In the genomic region with DNA sequence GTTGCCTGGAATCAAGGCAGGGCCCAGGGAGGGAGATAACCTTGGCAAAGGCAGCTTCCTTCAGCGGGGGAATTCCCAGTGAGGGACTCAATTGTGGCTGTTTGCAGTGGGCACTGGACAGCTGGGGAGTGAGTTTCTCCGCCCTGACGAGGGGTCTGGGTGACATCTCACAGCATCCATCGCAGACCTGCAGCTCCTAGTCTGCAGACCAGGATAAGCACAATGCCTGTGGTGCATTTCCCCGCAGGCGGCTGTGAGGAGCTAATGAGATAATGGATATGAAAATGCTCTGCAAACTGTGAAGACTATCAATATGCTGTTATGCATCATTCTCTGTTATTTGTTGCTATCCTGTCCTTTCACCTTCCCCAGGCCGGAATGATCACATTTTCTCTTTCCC, we compare ENCODE assay signal across 13 cellular contexts. TPM values are rescaled to one million over a fixed set of nuclear protein-coding genes. Genes with fewer than 3 reads are reported as not detected.
A peak's percentile ranks its signal among the peaks of the same experiment; 100 is the strongest.
DNase-seq lines count a peak whose midpoint lies in the region; ATAC-seq and TF ChIP-seq lines count a peak whose summit lies in the region.
"Had no signal": no experiment of that assay in that cellular context is flagged by ENCODE, and none has a peak within 500 bp of the region (broad histone marks: within the 10 kb centered on the region; RNA-seq: fewer than 3 reads in every experiment).

No MANE protein-coding gene starts in this region.

- H3K4me1 ChIP-seq in adipocyte (ENCODE audit: control insufficient read depth, insufficient read depth, low read length) (peaks cover 27% of the 10 kb centered on the region), lung (ENCODE audit: control insufficient read depth in 2 of 2, insufficient read depth in 2 of 2, low read length in 2 of 2) (peaks cover 0 to 11% of the 10 kb centered on the region in 2 donors)

- H3K27ac Mint-ChIP-seq in activated T-cell treated with anti-CD3 and anti-CD28 coated beads, Interleukin-2, amount 50 U/mL, for 72 hours: no peak overlapping the region
- H3K27ac Mint-ChIP-seq in type B pancreatic cell: peak overlapping the region; percentile 87
- no peak overlapping the region for H3K27ac Mint-ChIP-seq in effector memory CD8-positive, alpha-beta T cell
- H3K27ac Mint-ChIP-seq: activated CD4-positive, alpha-beta T cell treated with anti-CD3 and anti-CD28 coated beads, Interleukin-2, amount 10 ng/mL, durations not matched to agents 7 days and 5 days; activated naive CD4-positive, alpha-beta T cell treated with anti-CD3 and anti-CD28 coated beads for 36 hours had no signal

- no peak for DNase-seq in activated T-cell treated with anti-CD3 and anti-CD28 coated beads, Interleukin-2, amount 50 U/mL, for 72 hours
- DNase-seq in activated T-cell treated with anti-CD3 and anti-CD28 coated beads, Interleukin-2, amount 50 U/mL, for 48 hours: no peak
- no peak for DNase-seq in adipocyte (ENCODE audit: low read depth)
- DNase-seq in lung (ENCODE audit: low spot score): no peak
- no peak for DNase-seq in type B pancreatic cell (ENCODE audit: extremely low spot score, unreplicated experiment)
- no peak for DNase-seq in effector memory CD8-positive, alpha-beta T cell
- DNase-seq in NCI-H510A (lab: John Stamatoyannopoulos, UW): no peak
- DNase-seq in T-helper 9 cell: no peak
- DNase-seq: activated CD4-positive, alpha-beta T cell treated with anti-CD3 and anti-CD28 coated beads, Interleukin-2, amount 10 ng/mL, durations not matched to agents 7 days and 5 days; activated naive CD4-positive, alpha-beta T cell treated with anti-CD3 and anti-CD28 coated beads for 36 hours; cortex of kidney; DMS 273 treated with DMSO at 0.1 percent for 48 hours had no signal

- peaks cover 1 to 2% of the 10 kb centered on the region in 2 donors for H3K36me3 Mint-ChIP-seq in activated T-cell treated with anti-CD3 and anti-CD28 coated beads, Interleukin-2, amount 50 U/mL, for 72 hours (ENCODE audit: insufficient read depth in 2 of 2)
- H3K36me3 Mint-ChIP-seq in type B pancreatic cell: peaks cover 18% of the 10 kb centered on the region
- H3K36me3 Mint-ChIP-seq in effector memory CD8-positive, alpha-beta T cell (ENCODE audit: insufficient read depth): no peaks in the 10 kb centered on the region

- H3K4me3 ChIP-seq in adipocyte (ENCODE audit: low read length) (no peak overlapping the region), lung (no peak overlapping the region)

- peak overlapping the region; percentile 30 to 42 for H3K27ac ChIP-seq in lung (ENCODE audit: low read depth in 1 of 2, low read length in 1 of 2)
- H3K27ac ChIP-seq: KMS-11 had no signal

- peaks cover 46% of the 10 kb centered on the region for H3K4me1 Mint-ChIP-seq in activated T-cell treated with anti-CD3 and anti-CD28 coated beads, Interleukin-2, amount 50 U/mL, for 72 hours (ENCODE audit: low read depth)
- peaks cover 52% of the 10 kb centered on the region for H3K4me1 Mint-ChIP-seq in type B pancreatic cell (ENCODE audit: unreplicated experiment)
- no peaks in the 10 kb centered on the region for H3K4me1 Mint-ChIP-seq in effector memory CD8-positive, alpha-beta T cell (ENCODE audit: low read depth in 2 of 2)

- TF ChIP-seq CTCF in lung (IDR thresholded peaks at IDR 0.05; ENCODE audit: control extremely low read depth, extremely low read depth) (no peak), type B pancreatic cell (conservative IDR thresholded peaks at IDR 0.05) (no peak)

- H3K9me3 Mint-ChIP-seq in activated T-cell treated with anti-CD3 and anti-CD28 coated beads, Interleukin-2, amount 50 U/mL, for 72 hours: peaks cover 0 to 2% of the 10 kb centered on the region in 2 donors
- peaks cover 16% of the 10 kb centered on the region for H3K9me3 Mint-ChIP-seq in type B pancreatic cell
- H3K9me3 Mint-ChIP-seq in effector memory CD8-positive, alpha-beta T cell: no peaks in the 10 kb centered on the region

- H3K27me3 ChIP-seq in adipocyte (replicated peaks; ENCODE audit: control insufficient read depth, insufficient read depth, low read length) (no peaks in the 10 kb centered on the region), lung (ENCODE audit: control insufficient read depth, insufficient read depth) (no peaks in the 10 kb centered on the region)

- H3K27me3 Mint-ChIP-seq in activated T-cell treated with anti-CD3 and anti-CD28 coated beads, Interleukin-2, amount 50 U/mL, for 72 hours (ENCODE audit: low read depth): peaks cover 65% of the 10 kb centered on the region
- H3K27me3 Mint-ChIP-seq in type B pancreatic cell: no peaks in the 10 kb centered on the region
- peaks cover 65 to 82% of the 10 kb centered on the region in 2 donors for H3K27me3 Mint-ChIP-seq in effector memory CD8-positive, alpha-beta T cell

- 90 to 94% methylated on average over 7 of the region's 7 CpGs for WGBS in lung, 2 donors

- no peaks in the 10 kb centered on the region for H3K36me3 ChIP-seq in adipocyte (ENCODE audit: control insufficient read depth, insufficient read depth, low read length, severe bottlenecking)
- H3K36me3 ChIP-seq in lung (ENCODE audit: control insufficient read depth in 2 of 2, insufficient read depth in 2 of 2, low read length in 2 of 2): no peaks in the 10 kb centered on the region

- peak overlapping the region; percentile 83 for H3K9ac ChIP-seq in adipocyte (ENCODE audit: low read length)
- H3K9ac ChIP-seq: KMS-11 had no signal

- H3K4me3 Mint-ChIP-seq in activated T-cell treated with anti-CD3 and anti-CD28 coated beads, Interleukin-2, amount 50 U/mL, for 72 hours: peak overlapping the region; percentile 73 to 76
- peak overlapping the region; percentile 73 for H3K4me3 Mint-ChIP-seq in type B pancreatic cell
- H3K4me3 Mint-ChIP-seq in effector memory CD8-positive, alpha-beta T cell: no peak overlapping the region
- H3K4me3 Mint-ChIP-seq: activated CD4-positive, alpha-beta T cell treated with anti-CD3 and anti-CD28 coated beads, Interleukin-2, amount 10 ng/mL, durations not matched to agents 7 days and 5 days; activated naive CD4-positive, alpha-beta T cell treated with anti-CD3 and anti-CD28 coated beads for 36 hours had no signal

- ATAC-seq in activated T-cell treated with anti-CD3 and anti-CD28 coated beads, Interleukin-2, amount 50 U/mL, for 72 hours (replicated peaks in 1 of 2): no peak
- ATAC-seq in lung (ENCODE audit: insufficient read depth, low FRiP score): no peak
- no peak for ATAC-seq in effector memory CD8-positive, alpha-beta T cell (replicated peaks)

- H3K9me3 ChIP-seq in adipocyte (ENCODE audit: control insufficient read depth, low read length): peaks cover 4% of the 10 kb centered on the region
- H3K9me3 ChIP-seq in lung (ENCODE audit: control insufficient read depth in 2 of 2, insufficient read depth in 1 of 2, low read length in 1 of 2): peaks cover 1 to 6% of the 10 kb centered on the region in 2 donors

RNA-seq across cellular contexts. Expression of a gene that starts 30.0 kb away (rescaled TPM):
- 10 to 100 TPM in 1 of 2 donors, 1 to 10 TPM in 1; 9.5 to 24.3 TPM for total RNA-seq in activated T-cell treated with anti-CD3 and anti-CD28 coated beads, Interleukin-2, amount 50 U/mL, for 72 hours
- total RNA-seq in lung (10 to 100 TPM in 1 of 2 donors, 1 to 10 TPM in 1; 9.8 to 47.7 TPM), type B pancreatic cell (ENCODE audit: low replicate concordance) (176 and 360 TPM in 2 replicates)
- polyA plus RNA-seq in lung: 10 to 100 TPM; 29.3 to 33.2 TPM

Comparison
In these comparisons a context has a peak if more than half of its experiments do, and no peak if none do; other contexts are left out.
1. H3K4me3 Mint-ChIP-seq: peak in activated T-cell treated with anti-CD3 and anti-CD28 coated beads, Interleukin-2, amount 50 U/mL, for 72 hours (2 of 2) and type B pancreatic cell (single experiment); none in effector memory CD8-positive, alpha-beta T cell (0 of 2).